In genomic region chr13:51585234-51585672, GRCh38 we compare ENCODE assay signal across 8 cellular contexts. TPM values are rescaled to one million over a fixed set of nuclear protein-coding genes. Genes with fewer than 3 reads are reported as not detected.
DNase-seq lines count a peak whose midpoint lies in the region; ATAC-seq, FAIRE-seq and TF ChIP-seq lines count a peak whose summit lies in the region.

No MANE protein-coding gene starts in this region.

- H3K4me1 Mint-ChIP-seq in central memory CD8-positive, alpha-beta T cell: peaks cover 27% of the 10 kb centered on the region

- peaks cover 15% of the 10 kb centered on the region for H3K36me3 Mint-ChIP-seq in central memory CD8-positive, alpha-beta T cell (ENCODE audit: insufficient read depth)

- H3K4me3 Mint-ChIP-seq in central memory CD8-positive, alpha-beta T cell: peak overlapping the region; percentile 90

- no peaks in the 10 kb centered on the region for H3K27me3 Mint-ChIP-seq in central memory CD8-positive, alpha-beta T cell

- H3K9me3 ChIP-seq in mononuclear cell (ENCODE audit: low read depth, low read length): no peaks in the 10 kb centered on the region

- H3K4me3 ChIP-seq in GM12864 (ENCODE audit: low read depth, low read length) (peak overlapping the region; percentile 97), mononuclear cell (ENCODE audit: low read length) (peak overlapping the region; percentile 92)

- ATAC-seq in central memory CD8-positive, alpha-beta T cell (replicated peaks; ENCODE audit: extremely low read depth, poor library complexity, severe bottlenecking): no peak
- ATAC-seq in GM21360 (IDR thresholded peaks at IDR 0.05; ENCODE audit: unreplicated experiment) (no peak), GM21717 (IDR thresholded peaks at IDR 0.05; ENCODE audit: unreplicated experiment) (no peak)

- H3K9me3 Mint-ChIP-seq in central memory CD8-positive, alpha-beta T cell: no peaks in the 10 kb centered on the region

- H3K27ac Mint-ChIP-seq in central memory CD8-positive, alpha-beta T cell (ENCODE audit: low read depth): no peak overlapping the region

- no peak for TF ChIP-seq CTCF in GM12864 (IDR thresholded peaks at IDR 0.05; ENCODE audit: low read depth, low read length, missing control alignments)

- DNase-seq in GM12864 (ENCODE audit: low read depth) (no peak), NOMO-1 treated with DMSO at 0.1 percent for 48 hours (lab: John Stamatoyannopoulos, UW; ENCODE audit: unreplicated experiment) (peak; percentile 77), urothelium cell line (ENCODE audit: low spot score) (no peak)
- DNase-seq in central memory CD8-positive, alpha-beta T cell (ENCODE audit: low spot score in 2 of 2): no peak
- DNase-seq in stimulated activated naive CD4-positive, alpha-beta T cell treated with Interleukin-2 at 50 U/mL for 16 hours (lab: John Stamatoyannopoulos, UW): no peak

- no peaks in the 10 kb centered on the region for H3K27me3 ChIP-seq in mononuclear cell (ENCODE audit: insufficient read depth, low read length)

- peaks cover 36% of the 10 kb centered on the region for H3K4me1 ChIP-seq in mononuclear cell (ENCODE audit: insufficient read depth, low read length)

- FAIRE-seq in urothelium cell line (lab: Jason Lieb, UNC): no peak

RNA-seq across cellular contexts. Expression of gene WDFY2, which starts 1.0 kb away (rescaled TPM):
- total RNA-seq in mononuclear cell: 19.0 TPM
